9 cellular contexts compared by ENCODE assay signal in genomic region chr14:50714452-50715073, GRCh38. TPM values are rescaled to one million over a fixed set of nuclear protein-coding genes. Genes with fewer than 3 reads are reported as not detected.
DNase-seq lines count a peak whose midpoint lies in the region; ATAC-seq, FAIRE-seq and TF ChIP-seq lines count a peak whose summit lies in the region.
"Had no signal": no experiment of that assay in that cellular context is flagged by ENCODE, and none has a peak within 500 bp of the region (broad histone marks: within the 10 kb centered on the region; RNA-seq: fewer than 3 reads in every experiment).

No MANE protein-coding gene starts in this region.

- H3K27ac ChIP-seq in hepatocyte (no peak overlapping the region), upper lobe of right lung (no peak overlapping the region)

- H3K4me3 ChIP-seq in hepatocyte (no peak overlapping the region), upper lobe of right lung (no peak overlapping the region)

- intact Hi-C loops in upper lobe of right lung (cut with DNase I): no loop called here

- H3K4me1 ChIP-seq in hepatocyte (ENCODE audit: insufficient read depth) (no peaks in the 10 kb centered on the region), upper lobe of right lung (no peaks in the 10 kb centered on the region)

- no peaks in the 10 kb centered on the region for H3K79me2 ChIP-seq in hepatocyte

- TF ChIP-seq CTCF in hepatocyte (IDR thresholded peaks at IDR 0.05; ENCODE audit: poor library complexity) (peak; percentile 36), upper lobe of right lung (IDR thresholded peaks at IDR 0.05) (peak; percentile 41)

- H2AFZ ChIP-seq in hepatocyte: no peak overlapping the region

- H3K4me1 Mint-ChIP-seq in activated naive CD4-positive, alpha-beta T cell treated with anti-CD3 and anti-CD28 coated beads, Interleukin-2, amount 10 ng/mL, durations not matched to agents 7 days and 5 days: no peaks in the 10 kb centered on the region

- H3K27me3 Mint-ChIP-seq in activated naive CD4-positive, alpha-beta T cell treated with anti-CD3 and anti-CD28 coated beads, Interleukin-2, amount 10 ng/mL, durations not matched to agents 7 days and 5 days: peaks cover 10% of the 10 kb centered on the region

- H3K27me3 ChIP-seq in hepatocyte (no peaks in the 10 kb centered on the region), upper lobe of right lung (no peaks in the 10 kb centered on the region)

- no peaks in the 10 kb centered on the region for H3K36me3 ChIP-seq in hepatocyte (replicated peaks; ENCODE audit: insufficient read depth, low read depth)
- no peaks in the 10 kb centered on the region for H3K36me3 ChIP-seq in upper lobe of right lung

- H3K9me3 Mint-ChIP-seq in activated naive CD4-positive, alpha-beta T cell treated with anti-CD3 and anti-CD28 coated beads, Interleukin-2, amount 50 U/mL, for 72 hours: no peaks in the 10 kb centered on the region
- no peaks in the 10 kb centered on the region for H3K9me3 Mint-ChIP-seq in activated naive CD4-positive, alpha-beta T cell treated with anti-CD3 and anti-CD28 coated beads, Interleukin-2, amount 10 ng/mL, durations not matched to agents 7 days and 5 days

- peak; percentile 88 for FAIRE-seq in TTC549 (lab: Jason Lieb, UNC)
- FAIRE-seq: colon had no signal

- no peak overlapping the region for H3K4me3 Mint-ChIP-seq in activated naive CD4-positive, alpha-beta T cell treated with anti-CD3 and anti-CD28 coated beads, Interleukin-2, amount 10 ng/mL, durations not matched to agents 7 days and 5 days

- H3K27ac Mint-ChIP-seq in activated naive CD4-positive, alpha-beta T cell treated with anti-CD3 and anti-CD28 coated beads, Interleukin-2, amount 50 U/mL, for 72 hours: no peak overlapping the region
- H3K27ac Mint-ChIP-seq in activated naive CD4-positive, alpha-beta T cell treated with anti-CD3 and anti-CD28 coated beads, Interleukin-2, amount 10 ng/mL, durations not matched to agents 7 days and 5 days: no peak overlapping the region

- no peaks in the 10 kb centered on the region for H3K9me2 ChIP-seq in hepatocyte (replicated peaks; ENCODE audit: insufficient read depth)

- DNase-seq in activated naive CD4-positive, alpha-beta T cell treated with anti-CD3 and anti-CD28 coated beads, Interleukin-2, amount 50 U/mL, for 72 hours (ENCODE audit: low spot score in 2 of 2): no peak
- DNase-seq in activated naive CD4-positive, alpha-beta T cell treated with anti-CD3 and anti-CD28 coated beads, Interleukin-2, amount 10 ng/mL, durations not matched to agents 7 days and 5 days: no peak
- DNase-seq in HT-29 (ENCODE audit: low spot score) (peak; percentile 51), hepatocyte (ENCODE audit: low spot score) (peak; percentile 39), upper lobe of right lung (no peak), T-helper 9 cell (no peak)
- no peak for DNase-seq in activated naive CD4-positive, alpha-beta T cell treated with anti-CD3 and anti-CD28 coated beads, Interleukin-2, amount 50 U/mL, for 16 hours

- no peaks in the 10 kb centered on the region for H3K9me3 ChIP-seq in hepatocyte (ENCODE audit: low read depth)
- H3K9me3 ChIP-seq in upper lobe of right lung: no peaks in the 10 kb centered on the region

- no peaks in the 10 kb centered on the region for H3K36me3 Mint-ChIP-seq in activated naive CD4-positive, alpha-beta T cell treated with anti-CD3 and anti-CD28 coated beads, Interleukin-2, amount 50 U/mL, for 72 hours
- H3K36me3 Mint-ChIP-seq in activated naive CD4-positive, alpha-beta T cell treated with anti-CD3 and anti-CD28 coated beads, Interleukin-2, amount 10 ng/mL, durations not matched to agents 7 days and 5 days: no peaks in the 10 kb centered on the region

- ATAC-seq in activated naive CD4-positive, alpha-beta T cell treated with anti-CD3 and anti-CD28 coated beads, Interleukin-2, amount 50 U/mL, for 72 hours: peak; percentile 69 to 70
- ATAC-seq in upper lobe of right lung: peak; percentile 70

- CTCF ChIA-PET in activated naive CD4-positive, alpha-beta T cell treated with anti-CD3 and anti-CD28 coated beads, Interleukin-2, amount 10 ng/mL, durations not matched to agents 7 days and 5 days (lab: Charles Lee): interaction anchor here (0.8 to 2.6 kb wide), 30 partner anchors 9 to 172 kb away, joined by 3 to 19 read pairs (median 5); no protein-coding TSS in a partner anchor

- 94% methylated on average over 2 of the region's 2 CpGs for WGBS in hepatocyte (ENCODE audit: low lambda C conversion rate, missing lambda C conversion rate)

- no peak overlapping the region for H3K4me2 ChIP-seq in hepatocyte

- no peaks in the 10 kb centered on the region for H4K20me1 ChIP-seq in hepatocyte (ENCODE audit: insufficient read depth, poor library complexity, severe bottlenecking)

RNA-seq across cellular contexts. Expression of gene SAV1, which starts 46.5 kb away (rescaled TPM):
- total RNA-seq in activated naive CD4-positive, alpha-beta T cell treated with anti-CD3 and anti-CD28 coated beads, Interleukin-2, amount 50 U/mL, for 72 hours: 10 to 100 TPM in 1 of 2 donors, 1 to 10 TPM in 1; 7.1 to 13.9 TPM
- 53.2 and 62.3 TPM in 2 replicates for total RNA-seq in HT-29 (2014; rRNA removed; shearing (Covaris generic))
- total RNA-seq in hepatocyte: 17.4 and 18.5 TPM in 2 replicates
- polyA plus RNA-seq in hepatocyte: 17.1 and 19.0 TPM in 2 replicates
- 42.8 TPM for total RNA-seq in upper lobe of right lung

Comparison
In these comparisons a context has a peak if more than half of its experiments do, and no peak if none do; other contexts are left out.
1. DNase-seq: peak in HT-29 (single experiment) and hepatocyte (single experiment); none in activated naive CD4-positive, alpha-beta T cell treated with anti-CD3 and anti-CD28 coated beads, Interleukin-2, amount 50 U/mL, for 72 hours (0 of 2), activated naive CD4-positive, alpha-beta T cell treated with anti-CD3 and anti-CD28 coated beads, Interleukin-2, amount 10 ng/mL, durations not matched to agents 7 days and 5 days (single experiment), upper lobe of right lung (single experiment), T-helper 9 cell (single experiment) and activated naive CD4-positive, alpha-beta T cell treated with anti-CD3 and anti-CD28 coated beads, Interleukin-2, amount 50 U/mL, for 16 hours (single experiment).